Comparison of ENCODE assay signal across 10 cellular contexts in the genomic region with DNA sequence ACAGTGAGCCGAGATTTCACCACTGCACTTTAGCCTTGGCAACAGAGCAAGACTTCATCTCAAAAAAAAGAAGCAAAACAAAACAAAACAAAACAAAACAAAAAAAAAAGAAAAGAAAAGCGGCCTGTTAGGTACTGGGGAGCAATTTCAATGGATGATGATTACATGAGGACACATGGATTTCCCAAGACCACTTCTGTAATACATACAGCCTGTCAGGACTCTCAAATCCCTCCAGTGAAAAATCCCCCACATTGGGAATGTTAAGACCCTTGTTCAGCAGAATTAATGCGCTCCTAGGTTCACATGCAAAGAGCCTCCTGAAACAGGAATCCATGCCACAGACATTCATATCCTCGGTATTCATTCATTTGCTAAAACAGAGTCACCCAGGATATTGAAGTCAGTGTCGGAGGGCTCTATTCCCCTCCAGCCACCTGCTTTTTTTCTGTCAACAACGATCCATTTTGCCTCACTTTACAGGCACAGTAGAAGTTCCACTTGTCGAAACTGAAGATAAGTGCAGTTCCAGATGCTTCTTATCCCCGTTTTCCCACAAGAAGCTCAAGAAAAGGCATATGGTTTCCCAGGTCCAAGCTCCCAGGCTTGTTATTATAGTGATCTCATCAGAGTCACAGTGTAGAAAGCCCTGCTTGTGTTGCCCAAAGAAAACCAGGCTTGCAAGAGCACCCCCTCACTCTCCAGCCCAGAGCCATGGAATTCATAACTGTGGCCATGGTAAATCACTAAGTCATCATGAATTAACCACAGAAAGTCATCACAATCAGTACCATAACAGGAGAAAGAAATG. TPM values are rescaled to one million over a fixed set of nuclear protein-coding genes. Genes with fewer than 3 reads are reported as not detected.
DNase-seq lines count a peak whose midpoint lies in the region; ATAC-seq and TF ChIP-seq lines count a peak whose summit lies in the region.
"Had no signal": no experiment of that assay in that cellular context is flagged by ENCODE, and none has a peak within 500 bp of the region (broad histone marks: within the 10 kb centered on the region; RNA-seq: fewer than 3 reads in every experiment).

No MANE protein-coding gene starts in this region.

- no peaks in the 10 kb centered on the region for H4K20me1 ChIP-seq in GM23338 (replicated peaks; ENCODE audit: insufficient read depth)

- no peak overlapping the region for H3K4me3 ChIP-seq in GM23338
- peak overlapping the region; percentile 43 for H3K4me3 ChIP-seq in right cardiac atrium (ENCODE audit: low read length)
- H3K4me3 ChIP-seq in skeletal muscle tissue (ENCODE audit: low read length in 3 of 3): no peak overlapping the region

- H3K27me3 ChIP-seq in GM23338 (ENCODE audit: insufficient read depth) (no peaks in the 10 kb centered on the region), right cardiac atrium (ENCODE audit: control insufficient read depth, insufficient read depth) (no peaks in the 10 kb centered on the region), skeletal muscle tissue (ENCODE audit: control insufficient read depth in 3 of 3, insufficient read depth in 3 of 3, low read length in 3 of 3) (no peaks in the 10 kb centered on the region)

- peaks cover 2% of the 10 kb centered on the region for H3K27me3 Mint-ChIP-seq in GM23338 (ENCODE audit: insufficient read depth, low read depth, poor library complexity)
- no peaks in the 10 kb centered on the region for H3K27me3 Mint-ChIP-seq in activated T-cell treated with anti-CD3 and anti-CD28 coated beads, Interleukin-2, amount 50 U/mL, for 4 hours (ENCODE audit: low read depth)
- H3K27me3 Mint-ChIP-seq in activated naive CD4-positive, alpha-beta T cell treated with anti-CD3 and anti-CD28 coated beads for 36 hours (ENCODE audit: low read depth): no peaks in the 10 kb centered on the region

- H3K4me3 Mint-ChIP-seq in GM23338: no peak overlapping the region
- H3K4me3 Mint-ChIP-seq in activated T-cell treated with anti-CD3 and anti-CD28 coated beads, Interleukin-2, amount 50 U/mL, for 4 hours: no peak overlapping the region
- H3K4me3 Mint-ChIP-seq in activated naive CD4-positive, alpha-beta T cell treated with anti-CD3 and anti-CD28 coated beads for 36 hours: no peak overlapping the region

- DNase-seq in GM23338 (ENCODE audit: low spot score) (peak; percentile 7), astrocyte of the hippocampus (ENCODE audit: low read depth, low spot score) (peak; percentile 97), right cardiac atrium (peak in 2 of 3 donors; percentile 39 to 63), pons (ENCODE audit: low spot score) (no peak), GM10248 (ENCODE audit: extremely low spot score) (no peak)
- no peak for DNase-seq in activated T-cell treated with anti-CD3 and anti-CD28 coated beads, Interleukin-2, amount 50 U/mL, for 4 hours
- DNase-seq in activated naive CD4-positive, alpha-beta T cell treated with anti-CD3 and anti-CD28 coated beads for 36 hours: no peak
- DNase-seq: NCI-H1436; stimulated activated CD4-positive, alpha-beta T cell treated with anti-CD3 and anti-CD28 coated beads, Interleukin-2, amount 100 ng/mL, for 24 hours had no signal

- H3K9me2 ChIP-seq in GM23338 (ENCODE audit: insufficient read depth): peaks cover 7% of the 10 kb centered on the region; the same call in 1 of the 2 replicates

- intact Hi-C loops in right cardiac atrium (cut with DNase I): no loop called here
- intact Hi-C loops in activated naive CD4-positive, alpha-beta T cell treated with anti-CD3 and anti-CD28 coated beads for 36 hours (cut with micrococcal nuclease): no loop called here

- no peaks in the 10 kb centered on the region for H3K79me2 ChIP-seq in GM23338 (replicated peaks; ENCODE audit: insufficient read depth)

- H3K9me3 Mint-ChIP-seq in GM23338: no peaks in the 10 kb centered on the region
- no peaks in the 10 kb centered on the region for H3K9me3 Mint-ChIP-seq in activated T-cell treated with anti-CD3 and anti-CD28 coated beads, Interleukin-2, amount 50 U/mL, for 4 hours
- no peaks in the 10 kb centered on the region for H3K9me3 Mint-ChIP-seq in activated naive CD4-positive, alpha-beta T cell treated with anti-CD3 and anti-CD28 coated beads for 36 hours

- peaks cover 4% of the 10 kb centered on the region; the same call in 1 of the 3 replicates for H3K36me3 Mint-ChIP-seq in GM23338 (ENCODE audit: low read depth)
- H3K36me3 Mint-ChIP-seq in activated T-cell treated with anti-CD3 and anti-CD28 coated beads, Interleukin-2, amount 50 U/mL, for 4 hours (ENCODE audit: insufficient read depth): no peaks in the 10 kb centered on the region
- no peaks in the 10 kb centered on the region for H3K36me3 Mint-ChIP-seq in activated naive CD4-positive, alpha-beta T cell treated with anti-CD3 and anti-CD28 coated beads for 36 hours (ENCODE audit: low read depth)

- CTCF ChIA-PET in GM10248 (lab: Yijun Ruan, JAX): no interaction called here
- CTCF ChIA-PET in activated naive CD4-positive, alpha-beta T cell treated with anti-CD3 and anti-CD28 coated beads for 36 hours (lab: Charles Lee): no interaction called here

- H2AFZ ChIP-seq in GM23338: peak overlapping the region; percentile 41; the same call in 1 of the 2 replicates

- TF ChIP-seq CTCF in GM23338 (conservative IDR thresholded peaks at IDR 0.05; ENCODE audit: low read depth in 2 of 2) (no peak), GM10248 (IDR thresholded peaks at IDR 0.05; ENCODE audit: control extremely low read depth, extremely low read depth, low read depth, missing control alignments) (no peak)

- 34% methylated on average over 8 of the region's 8 CpGs for WGBS in right cardiac atrium

- peak overlapping the region; percentile 86 for H3K27ac Mint-ChIP-seq in GM23338
- no peak overlapping the region for H3K27ac Mint-ChIP-seq in activated naive CD4-positive, alpha-beta T cell treated with anti-CD3 and anti-CD28 coated beads for 36 hours

- ATAC-seq in GM23338 (peak; percentile 41; the same call in 2 of the 3 replicates), right cardiac atrium (peak; percentile 91 to 93)
- ATAC-seq in activated T-cell treated with anti-CD3 and anti-CD28 coated beads, Interleukin-2, amount 50 U/mL, for 4 hours: no peak

- H3K4me1 Mint-ChIP-seq in GM23338: peaks cover 19% of the 10 kb centered on the region
- H3K4me1 Mint-ChIP-seq in activated T-cell treated with anti-CD3 and anti-CD28 coated beads, Interleukin-2, amount 50 U/mL, for 4 hours (ENCODE audit: low read depth): no peaks in the 10 kb centered on the region
- no peaks in the 10 kb centered on the region for H3K4me1 Mint-ChIP-seq in activated naive CD4-positive, alpha-beta T cell treated with anti-CD3 and anti-CD28 coated beads for 36 hours (ENCODE audit: low read depth)

- H3K4me2 ChIP-seq in GM23338: peak overlapping the region; percentile 46; the same call in 1 of the 2 replicates

- H3K9me3 ChIP-seq in right cardiac atrium (ENCODE audit: control insufficient read depth, low read length): no peaks in the 10 kb centered on the region
- no peaks in the 10 kb centered on the region for H3K9me3 ChIP-seq in skeletal muscle tissue (ENCODE audit: control insufficient read depth in 3 of 3, low read length in 3 of 3)

- POLR2A ChIA-PET in GM10248 (lab: Yijun Ruan, JAX): no interaction called here

- H3K9ac ChIP-seq in skeletal muscle tissue (ENCODE audit: low read depth in 1 of 3, low read length in 3 of 3): peak overlapping the region in 2 of 3 donors; percentile 2 to 16

- H3K4me1 ChIP-seq in GM23338 (ENCODE audit: insufficient read depth) (peaks cover 19% of the 10 kb centered on the region), right cardiac atrium (ENCODE audit: control insufficient read depth, insufficient read depth, low read length) (peaks cover 3% of the 10 kb centered on the region), skeletal muscle tissue (ENCODE audit: control insufficient read depth in 3 of 3, insufficient read depth in 3 of 3, low read length in 3 of 3) (peaks cover 2 to 10% (median 4%) of the 10 kb centered on the region in 3 donors)

- H3K36me3 ChIP-seq in GM23338 (ENCODE audit: insufficient read depth): no peaks in the 10 kb centered on the region
- no peaks in the 10 kb centered on the region for H3K36me3 ChIP-seq in skeletal muscle tissue (ENCODE audit: control insufficient read depth in 3 of 3, insufficient read depth in 3 of 3, low read length in 3 of 3)

- H3F3A ChIP-seq in GM23338 (replicated peaks; ENCODE audit: low read depth): no peaks in the 10 kb centered on the region

- H3K27ac ChIP-seq in GM23338 (ENCODE audit: low read depth) (no peak overlapping the region), right cardiac atrium (ENCODE audit: low read length) (peak overlapping the region; percentile 78), skeletal muscle tissue (ENCODE audit: low read depth, low read length) (peak overlapping the region; percentile 20)

TF ChIP-seq in GM23338, 12 proteins besides CTCF, POLR2A, EP300 and RAD21 (continues in another document):
- TF ChIP-seq EZH2phosphoT487 (IDR thresholded peaks at IDR 0.05; ENCODE audit: unreplicated experiment): no peak
- TF ChIP-seq NANOG (IDR thresholded peaks at IDR 0.05; ENCODE audit: borderline replicate concordance): no peak
- TF ChIP-seq EZH2 (IDR thresholded peaks at IDR 0.05; ENCODE audit: low read depth, unreplicated experiment): no peak
- no peak for TF ChIP-seq CREB1 (CRISPR knock-in tag; IDR thresholded peaks at IDR 0.05; ENCODE audit: low read depth)

RNA-seq across cellular contexts. Expression of gene SLC16A12, which starts 20.2 kb away (rescaled TPM):
- total RNA-seq in GM23338 (2014; rRNA removed; shearing (Covaris generic)): 1.3 and 2.0 TPM in 2 replicates
- polyA plus RNA-seq in GM23338 (2016; fragmentation: Nextera tagmentation; extraction: Ambion mirVana): 0.84 and 0.89 TPM in 2 replicates
- total RNA-seq in right cardiac atrium: 1 to 10 TPM; 3.3 to 7.2 (median 5.0) TPM
- polyA plus RNA-seq in right cardiac atrium: 2.7 TPM
- total RNA-seq in skeletal muscle tissue: 1.6 TPM
- not detected for total RNA-seq in activated T-cell treated with anti-CD3 and anti-CD28 coated beads, Interleukin-2, amount 50 U/mL, for 4 hours
- not detected for total RNA-seq in activated naive CD4-positive, alpha-beta T cell treated with anti-CD3 and anti-CD28 coated beads for 36 hours

Comparison
In these comparisons a context has a peak if more than half of its experiments do, and no peak if none do; other contexts are left out.
1. ATAC-seq: peak in GM23338 (single experiment) and right cardiac atrium (2 of 2); none in activated T-cell treated with anti-CD3 and anti-CD28 coated beads, Interleukin-2, amount 50 U/mL, for 4 hours (0 of 2).
2. DNase-seq: peak in GM23338 (single experiment), astrocyte of the hippocampus (single experiment) and right cardiac atrium (2 of 3); none in pons (single experiment), activated T-cell treated with anti-CD3 and anti-CD28 coated beads, Interleukin-2, amount 50 U/mL, for 4 hours (single experiment), GM10248 (single experiment) and activated naive CD4-positive, alpha-beta T cell treated with anti-CD3 and anti-CD28 coated beads for 36 hours (single experiment).